ENCODE assay signal across 8 cellular contexts in genomic region chr5:83306572-83307241, GRCh38.
A peak's percentile ranks its signal among the peaks of the same experiment; 100 is the strongest.
DNase-seq lines count a peak whose midpoint lies in the region; ATAC-seq, FAIRE-seq and TF ChIP-seq lines count a peak whose summit lies in the region.

No MANE protein-coding gene starts in this region.

- POLR2A ChIA-PET in CD8-positive, alpha-beta T cell (lab: Charles Lee), result no interaction called here

- intact Hi-C loops in CD8-positive, alpha-beta T cell (cut with DNase I, micrococcal nuclease), result no loop called here

- TF ChIP-seq CTCF in AG09309 (IDR thresholded peaks at IDR 0.05; ENCODE audit: control insufficient read depth, insufficient read depth, low read depth, low read length, missing control alignments), result no peak
- TF ChIP-seq CTCF in CD8-positive, alpha-beta T cell (IDR thresholded peaks at IDR 0.05), result no peak

- no peaks in the 10 kb centered on the region for H3K9me3 ChIP-seq in CD8-positive, alpha-beta T cell (ENCODE audit: low read length)

- H3K36me3 Mint-ChIP-seq in CD8-positive, alpha-beta T cell, result no peaks in the 10 kb centered on the region

- no peaks in the 10 kb centered on the region for H3K36me3 ChIP-seq in CD8-positive, alpha-beta T cell (ENCODE audit: insufficient read depth, low read length)

- no peaks in the 10 kb centered on the region for H3K9me3 Mint-ChIP-seq in CD8-positive, alpha-beta T cell

- no peaks in the 10 kb centered on the region for H3K27me3 Mint-ChIP-seq in CD8-positive, alpha-beta T cell (ENCODE audit: low read depth)

- no peak overlapping the region for H3K27ac Mint-ChIP-seq in CD8-positive, alpha-beta T cell

- DNase-seq in AG09309 (ENCODE audit: low read depth), result peak; percentile 86
- DNase-seq in RCC 7860 (ENCODE audit: low spot score), result peak; percentile 60
- DNase-seq in fibroblast of gingiva (ENCODE audit: low read depth), result peak; percentile 96
- peak; percentile 69 for DNase-seq in pons (ENCODE audit: low spot score)
- no peak for DNase-seq in NCI-H510A (lab: John Stamatoyannopoulos, UW)
- DNase-seq in CD8-positive, alpha-beta T cell, result no peak

- H3K4me3 Mint-ChIP-seq in CD8-positive, alpha-beta T cell, result no peak overlapping the region

- FAIRE-seq in RCC 7860 (lab: Jason Lieb, UNC), result peak; percentile 69

- ATAC-seq in GM18873 (IDR thresholded peaks at IDR 0.05; ENCODE audit: low FRiP score, unreplicated experiment) (peak; percentile 98), HG02943 (IDR thresholded peaks at IDR 0.05; ENCODE audit: low read depth, unreplicated experiment) (peak; percentile 98)
- no peak for ATAC-seq in CD8-positive, alpha-beta T cell

- no peaks in the 10 kb centered on the region for H3K4me1 Mint-ChIP-seq in CD8-positive, alpha-beta T cell (ENCODE audit: low read depth)

- no peaks in the 10 kb centered on the region for H3K4me1 ChIP-seq in CD8-positive, alpha-beta T cell (ENCODE audit: insufficient read depth, low read length)

- no peaks in the 10 kb centered on the region for H3K27me3 ChIP-seq in CD8-positive, alpha-beta T cell (ENCODE audit: insufficient read depth, low read length)

- CTCF ChIA-PET in CD8-positive, alpha-beta T cell (lab: Charles Lee), result no interaction called here

- no peak overlapping the region for H3K27ac ChIP-seq in CD8-positive, alpha-beta T cell (ENCODE audit: low read depth, low read length)

- no peak overlapping the region for H3K4me3 ChIP-seq in AG09309 (ENCODE audit: control insufficient read depth, low read depth, low read length)
- no peak overlapping the region for H3K4me3 ChIP-seq in CD8-positive, alpha-beta T cell (ENCODE audit: low read depth, low read length)

Comparison
In these comparisons a context has a peak if more than half of its experiments do, and no peak if none do; other contexts are left out.
1. DNase-seq: peak in AG09309 (single experiment), RCC 7860 (single experiment), fibroblast of gingiva (single experiment) and pons (single experiment); none in NCI-H510A (single experiment) and CD8-positive, alpha-beta T cell (0 of 7).